Comparison of ENCODE assay signal across 35 cellular contexts in the genomic region with DNA sequence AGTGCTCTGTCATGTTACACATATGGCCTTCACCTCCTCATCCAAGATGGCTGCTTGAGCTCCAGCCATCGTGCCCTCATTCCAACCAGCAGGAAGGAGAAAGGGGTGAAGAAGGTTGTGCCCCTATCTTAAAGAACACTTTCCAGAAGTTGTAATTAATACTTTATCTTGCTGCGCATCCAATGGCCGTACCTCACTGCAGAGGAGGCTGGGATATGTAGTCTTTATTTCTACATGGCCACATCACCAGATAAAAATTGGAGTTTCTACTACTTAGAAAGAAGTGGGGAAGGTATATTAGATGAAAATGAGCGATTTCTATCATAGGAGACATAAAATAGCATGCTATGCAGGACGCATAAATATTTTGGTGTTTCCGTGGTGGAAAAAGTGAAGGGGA. TPM values are rescaled to one million over a fixed set of nuclear protein-coding genes. Genes with fewer than 3 reads are reported as not detected.
"Had no signal": no experiment of that assay in that cellular context is flagged by ENCODE, and none has a peak within 500 bp of the region (broad histone marks: within the 10 kb centered on the region; RNA-seq: fewer than 3 reads in every experiment).

No MANE protein-coding gene starts in this region.

- H3K9me3 Mint-ChIP-seq: activated naive CD8-positive, alpha-beta T cell treated with anti-CD3 and anti-CD28 coated beads, Interleukin-2, amount 10 ng/mL, durations not matched to agents 7 days and 5 days had no signal

- H3K27ac Mint-ChIP-seq: activated naive CD4-positive, alpha-beta T cell treated with anti-CD3 and anti-CD28 coated beads, Interleukin-2, amount 10 ng/mL, durations not matched to agents 7 days and 5 days; activated naive CD8-positive, alpha-beta T cell treated with anti-CD3 and anti-CD28 coated beads, Interleukin-2, amount 10 ng/mL, durations not matched to agents 7 days and 5 days; memory B cell; nephron progenitor cell; progenitor cell of endocrine pancreas had no signal

- DNase-seq: activated CD4-positive, alpha-beta T cell treated with anti-CD3 and anti-CD28 coated beads for 48 hours; activated CD4-positive, alpha-beta T cell treated with anti-CD3 and anti-CD28 coated beads, Interleukin-2, amount 50 U/mL, for 48 hours; activated CD8-positive, alpha-beta memory T cell treated with anti-CD3 and anti-CD28 coated beads for 24 hours; activated effector memory CD4-positive, alpha-beta T cell treated with Interleukin-2 at 50 U/mL for 16 hours; activated naive CD4-positive, alpha-beta T cell treated with anti-CD3 and anti-CD28 coated beads, Interleukin-2, amount 10 ng/mL, durations not matched to agents 7 days and 5 days; activated naive CD8-positive, alpha-beta T cell treated with anti-CD3 and anti-CD28 coated beads, Interleukin-2, amount 10 ng/mL, durations not matched to agents 7 days and 5 days; cerebellar nuclear complex; colonic mucosa; dorsolateral prefrontal cortex; effector memory CD4-positive, alpha-beta T cell; heart left ventricle; hypothalamus; mucosa of descending colon; nephron progenitor cell; ovary; stimulated activated CD4-positive, alpha-beta T cell treated with anti-CD3 and anti-CD28 coated beads, Interleukin-12 subunit alpha, Interleukin-12 subunit beta, amount 100 ng/mL, for 4 hours; stimulated activated CD4-positive, alpha-beta T cell treated with anti-CD3 and anti-CD28 coated beads, Interleukin-4, amount 100 ng/mL, for 1 hour; stimulated activated naive CD8-positive, alpha-beta T cell treated with anti-CD3 and anti-CD28 coated beads, Interleukin-15, Interleukin-2, amounts not matched to agents 100 U/mL and 50 U/mL, for 24 hours; substantia nigra; T-helper 9 cell; upper lobe of left lung; WERI-Rb-1 had no signal

- H3K27me3 ChIP-seq: ascending aorta, cardiac muscle cell, colonic mucosa, heart left ventricle, ovary, upper lobe of left lung, vagina had no signal

- H3K36me3 Mint-ChIP-seq: activated naive CD4-positive, alpha-beta T cell treated with anti-CD3 and anti-CD28 coated beads, Interleukin-2, amount 10 ng/mL, durations not matched to agents 7 days and 5 days; activated naive CD8-positive, alpha-beta T cell treated with anti-CD3 and anti-CD28 coated beads, Interleukin-2, amount 10 ng/mL, durations not matched to agents 7 days and 5 days; brain had no signal

- H3K4me3 Mint-ChIP-seq: activated naive CD4-positive, alpha-beta T cell treated with anti-CD3 and anti-CD28 coated beads, Interleukin-2, amount 10 ng/mL, durations not matched to agents 7 days and 5 days; activated naive CD8-positive, alpha-beta T cell treated with anti-CD3 and anti-CD28 coated beads, Interleukin-2, amount 10 ng/mL, durations not matched to agents 7 days and 5 days; memory B cell; nephron progenitor cell had no signal

- H3K9me3 ChIP-seq: ascending aorta, colonic mucosa, heart left ventricle, mucosa of descending colon, ovary, upper lobe of left lung, vagina had no signal

- H3K36me3 ChIP-seq: ascending aorta, cardiac muscle cell, colonic mucosa, heart left ventricle, ovary, upper lobe of left lung, vagina, WERI-Rb-1 had no signal

- ATAC-seq: activated CD4-positive, CD25-positive, alpha-beta regulatory T cell treated with anti-CD3 and anti-CD28 coated beads, Interleukin-2, amount 50 U/mL, for 24 hours; heart left ventricle; mucosa of descending colon; sciatic nerve; stimulated activated naive CD8-positive, alpha-beta T cell treated with anti-CD3 and anti-CD28 coated beads, Interleukin-15, Interleukin-2, amounts not matched to agents 100 U/mL and 50 U/mL, for 24 hours had no signal

- H3K4me1 ChIP-seq: colonic mucosa had no signal

- H3K4me3 ChIP-seq: ascending aorta, cardiac muscle cell, colonic mucosa, dorsolateral prefrontal cortex, heart left ventricle, mucosa of descending colon, ovary, skin epidermis, upper lobe of left lung, vagina had no signal

- H3K27ac ChIP-seq: ascending aorta, cardiac muscle cell, colonic mucosa, dorsolateral prefrontal cortex, ovary, skin epidermis, upper lobe of left lung, vagina, WERI-Rb-1 had no signal

RNA-seq across cellular contexts. Expression of a gene that starts 8.6 kb away (rescaled TPM):
- total RNA-seq: activated naive CD8-positive, alpha-beta T cell treated with anti-CD3 and anti-CD28 coated beads, Interleukin-2, amount 10 ng/mL, durations not matched to agents 7 days and 5 days; ascending aorta; fibroblast of lung; fibroblast of villous mesenchyme; kidney epithelial cell; progenitor cell of endocrine pancreas; renal cortical epithelial cell; sciatic nerve; vagina had no signal
- polyA plus RNA-seq: fibroblast of lung had no signal

RNA-seq across cellular contexts. Expression of a gene that starts 22.5 kb away (rescaled TPM):
- total RNA-seq: cardiac muscle cell had no signal
